18 cellular contexts compared by ENCODE assay signal in the genomic region with DNA sequence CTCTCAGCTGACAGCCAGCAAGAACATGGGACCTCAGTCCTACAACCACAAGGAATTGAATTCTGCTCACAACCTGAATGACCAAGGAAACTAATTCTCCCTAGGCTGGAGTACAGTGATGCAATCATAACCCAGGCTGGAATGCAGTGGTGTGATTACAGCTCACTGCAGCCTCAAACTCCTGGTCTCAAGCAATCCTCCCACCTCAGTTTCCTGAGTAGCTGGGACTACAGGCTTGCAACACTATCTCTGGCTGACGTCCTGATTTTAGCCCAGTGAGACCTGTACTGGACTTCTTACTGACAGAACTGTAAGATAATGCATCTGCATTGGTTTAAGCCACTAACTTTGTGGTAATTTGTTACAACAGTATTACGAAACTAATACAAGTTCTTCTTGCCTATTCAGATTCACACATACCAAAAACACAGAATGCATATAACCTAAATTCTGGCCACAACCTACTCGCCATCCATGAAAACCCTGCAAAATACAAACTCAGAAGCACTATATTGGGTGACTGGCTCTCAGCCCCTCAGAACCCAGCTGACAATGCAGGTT.
DNase-seq lines count a peak whose midpoint lies in the region; ATAC-seq and TF ChIP-seq lines count a peak whose summit lies in the region.
"Had no signal": no experiment of that assay in that cellular context is flagged by ENCODE, and none has a peak within 500 bp of the region (broad histone marks: within the 10 kb centered on the region; RNA-seq: fewer than 3 reads in every experiment).

No MANE protein-coding gene starts in this region.

- H3K27ac ChIP-seq in SK-N-MC, result peak overlapping the region; percentile 100
- H3K27ac ChIP-seq: cardiac muscle cell, esophagus muscularis mucosa, thoracic aorta had no signal

- TF ChIP-seq CTCF in AG09309 (IDR thresholded peaks at IDR 0.05; ENCODE audit: control insufficient read depth, insufficient read depth, low read depth, low read length, missing control alignments), result no peak
- no peak for TF ChIP-seq CTCF in fibroblast of pulmonary artery (IDR thresholded peaks at IDR 0.05; ENCODE audit: low read length, missing control alignments)

- H3K36me3 ChIP-seq in SK-N-MC (ENCODE audit: insufficient read depth, low read length), result peaks cover 6% of the 10 kb centered on the region; the same call in 1 of the 2 replicates
- H3K36me3 ChIP-seq: cardiac muscle cell, esophagus muscularis mucosa, thoracic aorta had no signal

- H3K9ac ChIP-seq in SK-N-MC (ENCODE audit: insufficient read length), result peak overlapping the region; percentile 81

- H3K4me3 ChIP-seq in AG09309 (ENCODE audit: control insufficient read depth, low read depth, low read length) (no peak overlapping the region), SK-N-MC (peak overlapping the region; percentile 48), fibroblast of pulmonary artery (replicated peaks; ENCODE audit: low read depth, low read length) (no peak overlapping the region)
- H3K4me3 ChIP-seq: cardiac muscle cell, esophagus muscularis mucosa, lung, thoracic aorta had no signal

- H3K9me3 ChIP-seq in SK-N-MC (ENCODE audit: low read depth, low read length), result no peaks in the 10 kb centered on the region; the same call in 1 of the 2 replicates
- H3K9me3 ChIP-seq: thoracic aorta had no signal

- no peak for ATAC-seq in GM21786 (IDR thresholded peaks at IDR 0.05; ENCODE audit: unreplicated experiment)
- no peak for ATAC-seq in GM21529 (IDR thresholded peaks at IDR 0.05; ENCODE audit: unreplicated experiment)
- ATAC-seq: activated CD4-positive, CD25-positive, alpha-beta regulatory T cell treated with anti-CD3 and anti-CD28 coated beads, Interleukin-2, amount 50 U/mL, for 24 hours; activated T-cell treated with anti-CD3 and anti-CD28 coated beads, Interleukin-2, amount 50 U/mL, for 72 hours; stimulated activated memory B cell treated with anti-CD40 and anti-IgM and Interleukin-4, amounts not matched to agents 10 μg/mL and 1 μg/mL and 100 μg/mL, for 72 hours had no signal

- peak; percentile 77 for DNase-seq in AG09309 (ENCODE audit: low read depth)
- peak; percentile 22 for DNase-seq in HCEC 1CT
- peak; percentile 66 for DNase-seq in SK-N-MC (ENCODE audit: low read depth, low spot score)
- DNase-seq in fibroblast of pulmonary artery (ENCODE audit: low read depth), result peak; percentile 93
- no peak for DNase-seq in T-helper 9 cell
- no peak for DNase-seq in HuH-7 (ENCODE audit: low spot score)
- DNase-seq: activated T-cell treated with anti-CD3 and anti-CD28 coated beads, Interleukin-2, amount 50 U/mL, for 72 hours; Kasumi-1; NCI-H1436 treated with DMSO at 0.1 percent for 48 hours; NCI-H2171 had no signal

Comparison
In these comparisons a context has a peak if more than half of its experiments do, and no peak if none do; other contexts are left out.
1. DNase-seq: peak in AG09309 (single experiment), HCEC 1CT (single experiment), SK-N-MC (single experiment) and fibroblast of pulmonary artery (single experiment); none in T-helper 9 cell (single experiment) and HuH-7 (single experiment).